1 cellular context compared by ENCODE assay signal in genomic region chr18:31685097-31686082, GRCh38.
TF ChIP-seq lines count a peak whose summit lies in the region.

No MANE protein-coding gene starts in this region.

TF ChIP-seq in HepG2, 621 proteins besides CTCF, POLR2A, EP300 and RAD21 (continued from another document and continues in another):
- TF ChIP-seq NONO (IDR thresholded peaks at IDR 0.05) (no peak), NONO (CRISPR knock-in tag; conservative IDR thresholded peaks at IDR 0.05) (peak; percentile 35; the same call in 1 of the 2 replicates), ZFX (CRISPR knock-in tag; IDR thresholded peaks at IDR 0.05; ENCODE audit: low read depth) (peak; percentile 48), ZNF501 (CRISPR knock-in tag; IDR thresholded peaks at IDR 0.05) (0 out of 2 replicates have a peak, but pooled peaks have one; percentile 58), RARA (CRISPR knock-in tag; IDR thresholded peaks at IDR 0.05) (no peak), HNF1B (CRISPR knock-in tag; IDR thresholded peaks at IDR 0.05) (no peak), FLYWCH1 (CRISPR knock-in tag; IDR thresholded peaks at IDR 0.05) (no peak), FOXJ3 (CRISPR knock-in tag; IDR thresholded peaks at IDR 0.05; ENCODE audit: borderline replicate concordance) (no peak), SIN3A (IDR thresholded peaks at IDR 0.05; ENCODE audit: borderline replicate concordance, low read depth, low read length) (no peak), MXI1 (IDR thresholded peaks at IDR 0.05; ENCODE audit: borderline replicate concordance, low read depth, low read length) (no peak), ZNF878 (CRISPR knock-in tag; IDR thresholded peaks at IDR 0.05) (no peak), ZNF646 (CRISPR knock-in tag; IDR thresholded peaks at IDR 0.05) (no peak), ZNF678 (CRISPR knock-in tag; IDR thresholded peaks at IDR 0.05) (no peak), TAF1 (CRISPR knock-in tag; IDR thresholded peaks at IDR 0.05) (peak; percentile 42; the same call in 1 of the 2 replicates), NFIC (IDR thresholded peaks at IDR 0.05; ENCODE audit: low read length) (no peak), ZFY (CRISPR knock-in tag; IDR thresholded peaks at IDR 0.05) (peak; percentile 80), CBX1 (IDR thresholded peaks at IDR 0.05; ENCODE audit: low read depth) (no peak), XRCC5 (optimal IDR thresholded peaks at IDR 0.05; ENCODE audit: low read length) (peak; percentile 38), GABPB1 (CRISPR knock-in tag; IDR thresholded peaks at IDR 0.05) (peak; percentile 86), ZNF160 (CRISPR knock-in tag; IDR thresholded peaks at IDR 0.05) (no peak), THAP7 (CRISPR knock-in tag; IDR thresholded peaks at IDR 0.05) (0 out of 2 replicates have a peak, but pooled peaks have one; percentile 22), ZNF83 (CRISPR knock-in tag; IDR thresholded peaks at IDR 0.05; ENCODE audit: borderline replicate concordance) (no peak), ARID4A (CRISPR knock-in tag; IDR thresholded peaks at IDR 0.05; ENCODE audit: borderline replicate concordance) (peak; percentile 53; the same call in 1 of the 2 replicates), GMEB2 (CRISPR knock-in tag; IDR thresholded peaks at IDR 0.05; ENCODE audit: low read depth) (no peak), GABPA (IDR thresholded peaks at IDR 0.05; ENCODE audit: low read depth, low read length) (peak; percentile 55), GABPA (CRISPR knock-in tag; IDR thresholded peaks at IDR 0.05; ENCODE audit: low read depth) (peak; percentile 66), MXD3 (CRISPR knock-in tag; IDR thresholded peaks at IDR 0.05) (peak; percentile 54; the same call in 1 of the 2 replicates), POGZ (CRISPR knock-in tag; IDR thresholded peaks at IDR 0.05) (peak; percentile 63), CSRNP2 (CRISPR knock-in tag; conservative IDR thresholded peaks at IDR 0.05; ENCODE audit: low read depth) (no peak), HOXD1 (CRISPR knock-in tag; IDR thresholded peaks at IDR 0.05) (no peak), ATF6 (CRISPR knock-in tag; conservative IDR thresholded peaks at IDR 0.05) (no peak), CREM (IDR thresholded peaks at IDR 0.05) (no peak), CREM (CRISPR knock-in tag; IDR thresholded peaks at IDR 0.05) (no peak), ZNF414 (CRISPR knock-in tag; IDR thresholded peaks at IDR 0.05) (no peak), ATF5 (CRISPR knock-in tag; IDR thresholded peaks at IDR 0.05; ENCODE audit: low read depth) (no peak), ARNTL (CRISPR knock-in tag; IDR thresholded peaks at IDR 0.05) (no peak), ZNF704 (CRISPR knock-in tag; IDR thresholded peaks at IDR 0.05; ENCODE audit: borderline replicate concordance) (no peak), ZNF792 (CRISPR knock-in tag; IDR thresholded peaks at IDR 0.05) (no peak)
